In genomic region chr5:35924122-35924949, GRCh38 we compare ENCODE assay signal across 11 cellular contexts. TPM values are rescaled to one million over a fixed set of nuclear protein-coding genes. Genes with fewer than 3 reads are reported as not detected.
DNase-seq lines count a peak whose midpoint lies in the region; ATAC-seq and TF ChIP-seq lines count a peak whose summit lies in the region.
"Had no signal": no experiment of that assay in that cellular context is flagged by ENCODE, and none has a peak within 500 bp of the region (broad histone marks: within the 10 kb centered on the region; RNA-seq: fewer than 3 reads in every experiment).

No MANE protein-coding gene starts in this region.

- intact Hi-C loops in activated CD4-positive, alpha-beta T cell treated with anti-CD3 and anti-CD28 coated beads, Interleukin-2, amount 10 ng/mL, durations not matched to agents 24 days and 14 days (cut with micrococcal nuclease) = loop anchor here (1.0 to 2.0 kb wide), 5 partner anchors 20 to 140 kb away; no protein-coding TSS in a partner anchor
- intact Hi-C loops in PC-3 (cut with micrococcal nuclease) = loop anchor here (1.0 to 10.0 kb wide), 2 partner anchors 67 to 700 kb away; no protein-coding TSS in a partner anchor

- H3K9me3 Mint-ChIP-seq in activated CD4-positive, alpha-beta T cell treated with anti-CD3 and anti-CD28 coated beads, Interleukin-2, amount 10 ng/mL, durations not matched to agents 24 days and 14 days = peaks cover 5% of the 10 kb centered on the region

- peak overlapping the region; percentile 59 for H2AFZ ChIP-seq in PC-3 (ENCODE audit: low read length)

- H3K36me3 ChIP-seq in PC-3 (ENCODE audit: low read depth, low read length) = no peaks in the 10 kb centered on the region; the same call in 1 of the 2 replicates
- H3K36me3 ChIP-seq in skeletal muscle satellite cell (ENCODE audit: insufficient read depth, low read length) = no peaks in the 10 kb centered on the region

- no peak for TF ChIP-seq CTCF in PC-3 (conservative IDR thresholded peaks at IDR 0.05; ENCODE audit: low read depth, low read length)
- TF ChIP-seq CTCF in choroid plexus epithelial cell (conservative IDR thresholded peaks at IDR 0.05; ENCODE audit: low read depth, low read length) = no peak

- peak overlapping the region; percentile 70 for H3K4me2 ChIP-seq in PC-3 (ENCODE audit: low read length)
- peak overlapping the region; percentile 76 for H3K4me2 ChIP-seq in skeletal muscle satellite cell (ENCODE audit: low read length)
- H3K4me2 ChIP-seq: KMS-11 had no signal

- H3K4me1 Mint-ChIP-seq in activated CD4-positive, alpha-beta T cell treated with anti-CD3 and anti-CD28 coated beads, Interleukin-2, amount 10 ng/mL, durations not matched to agents 24 days and 14 days = peaks cover 31% of the 10 kb centered on the region

- peaks cover 3% of the 10 kb centered on the region for H3F3A ChIP-seq in PC-3 (ENCODE audit: low read length, unreplicated experiment)

- POLR2A ChIA-PET in PC-3 (lab: Charles Lee; ENCODE audit: unreplicated experiment) = interaction anchor here (1.0 kb wide), 1 partner anchor 66 kb away, joined by 3 read pairs; no protein-coding TSS in a partner anchor

- no peaks in the 10 kb centered on the region for H4K20me1 ChIP-seq in PC-3 (ENCODE audit: low read length)

- H3K79me2 ChIP-seq in PC-3 (ENCODE audit: low read length) = no peaks in the 10 kb centered on the region

- in situ Hi-C loops in KBM-7 (cut with MboI; ENCODE audit: low pct_unique_long_range_greater_than_20kb, low sequenced_read_pairs) = no loop called here

- BruUV-seq in PC-3 (replicated peaks; lab: Mats Ljungman, UMichigan) = no TSS peak

- no peaks in the 10 kb centered on the region for H3K9me2 ChIP-seq in PC-3 (replicated peaks; ENCODE audit: low read length)

- peak; percentile 27 for ATAC-seq in PC-3

- H3K27ac Mint-ChIP-seq in activated CD4-positive, alpha-beta T cell treated with anti-CD3 and anti-CD28 coated beads, Interleukin-2, amount 10 ng/mL, durations not matched to agents 24 days and 14 days = peak overlapping the region; percentile 81
- H3K27ac Mint-ChIP-seq: mesothelial cell of epicardium had no signal

- H3K4me3 ChIP-seq in PC-3 (ENCODE audit: low read length) = peak overlapping the region; percentile 40
- H3K4me3 ChIP-seq in choroid plexus epithelial cell (ENCODE audit: low read depth, low read length) = peak overlapping the region; percentile 11
- H3K4me3 ChIP-seq in skeletal muscle satellite cell (ENCODE audit: low read length) = peak overlapping the region; percentile 52

- H3K27me3 ChIP-seq in PC-3 (ENCODE audit: low read length) = peaks cover 9% of the 10 kb centered on the region
- H3K27me3 ChIP-seq in skeletal muscle satellite cell (ENCODE audit: control insufficient read depth, insufficient read depth, low read length) = peaks cover 14% of the 10 kb centered on the region

- CTCF ChIA-PET in PC-3 (lab: Charles Lee) = interaction anchor here (0.5 to 3.9 kb wide), 5 partner anchors 62 to 1179 kb away, joined by 3 to 51 read pairs (median 3); no protein-coding TSS in a partner anchor

- peak overlapping the region; percentile 33 for H3K27ac ChIP-seq in PC-3 (ENCODE audit: low read length)
- H3K27ac ChIP-seq: KMS-11 had no signal

- peak overlapping the region; percentile 77 for H3K4me3 Mint-ChIP-seq in activated CD4-positive, alpha-beta T cell treated with anti-CD3 and anti-CD28 coated beads, Interleukin-2, amount 10 ng/mL, durations not matched to agents 24 days and 14 days
- H3K4me3 Mint-ChIP-seq: mesothelial cell of epicardium had no signal

- peaks cover 4% of the 10 kb centered on the region for H3K36me3 Mint-ChIP-seq in activated CD4-positive, alpha-beta T cell treated with anti-CD3 and anti-CD28 coated beads, Interleukin-2, amount 10 ng/mL, durations not matched to agents 24 days and 14 days (ENCODE audit: low read depth)
- H3K36me3 Mint-ChIP-seq: mesothelial cell of epicardium had no signal

- H3K9ac ChIP-seq in PC-3 (ENCODE audit: low read length) = no peak overlapping the region
- H3K9ac ChIP-seq in skeletal muscle satellite cell (ENCODE audit: low read depth, low read length) = peak overlapping the region; percentile 55
- H3K9ac ChIP-seq: KMS-11 had no signal

- no peak for DNase-seq in activated CD4-positive, alpha-beta T cell treated with anti-CD3 and anti-CD28 coated beads, Interleukin-2, amount 10 ng/mL, durations not matched to agents 24 days and 14 days
- no peak for DNase-seq in activated CD4-positive, alpha-beta T cell treated with anti-CD3 and anti-CD28 coated beads for 1 hour
- DNase-seq in PC-3 = peak; percentile 72
- DNase-seq in choroid plexus epithelial cell (ENCODE audit: low read depth) = peak; percentile 78
- no peak for DNase-seq in NOMO-1 (lab: John Stamatoyannopoulos, UW; ENCODE audit: unreplicated experiment in 2 of 2)
- no peak for DNase-seq in NAMALWA (ENCODE audit: low spot score)
- no peak for DNase-seq in KBM-7

- H3K9me3 ChIP-seq in PC-3 (ENCODE audit: low read length) = no peaks in the 10 kb centered on the region
- H3K9me3 ChIP-seq in skeletal muscle satellite cell (replicated peaks; ENCODE audit: low read length) = no peaks in the 10 kb centered on the region

- peaks cover 7% of the 10 kb centered on the region for H3K27me3 Mint-ChIP-seq in activated CD4-positive, alpha-beta T cell treated with anti-CD3 and anti-CD28 coated beads, Interleukin-2, amount 10 ng/mL, durations not matched to agents 24 days and 14 days

- H3K4me1 ChIP-seq in PC-3 (ENCODE audit: insufficient read depth, low read length) = peaks cover 35% of the 10 kb centered on the region
- H3K4me1 ChIP-seq in skeletal muscle satellite cell (ENCODE audit: control insufficient read depth, insufficient read depth, low read length) = peaks cover 23% of the 10 kb centered on the region

RNA-seq across cellular contexts. Expression of gene CAPSL, which starts 14.1 kb away (rescaled TPM):
- not detected in 2 replicates for total RNA-seq in activated CD4-positive, alpha-beta T cell treated with anti-CD3 and anti-CD28 coated beads, Interleukin-2, amount 10 ng/mL, durations not matched to agents 24 days and 14 days
- total RNA-seq in PC-3 (2014; rRNA removed) = 0.11 TPM in 1 of 2 replicates, not detected in the other
- not detected in 2 replicates for total RNA-seq in skeletal muscle satellite cell (2012; rRNA removed)
- total RNA-seq: epithelial cell of proximal tubule, mesothelial cell of epicardium had no signal

Comparison
In these comparisons a context has a peak if more than half of its experiments do, and no peak if none do; other contexts are left out.
1. DNase-seq: peak in PC-3 (single experiment) and choroid plexus epithelial cell (single experiment); none in activated CD4-positive, alpha-beta T cell treated with anti-CD3 and anti-CD28 coated beads, Interleukin-2, amount 10 ng/mL, durations not matched to agents 24 days and 14 days (single experiment), activated CD4-positive, alpha-beta T cell treated with anti-CD3 and anti-CD28 coated beads for 1 hour (single experiment), NOMO-1 (0 of 2), NAMALWA (single experiment) and KBM-7 (single experiment).
2. Peak in every context shown above with its lines, with median percentiles within 50 percentile points of each other: H3K4me3 ChIP-seq.